ENCODE assay signal across 26 cellular contexts in genomic region chr13:73406454-73406853, GRCh38.
"Had no signal": no experiment of that assay in that cellular context is flagged by ENCODE, and none has a peak within 500 bp of the region (broad histone marks: within the 10 kb centered on the region; RNA-seq: fewer than 3 reads in every experiment).

No MANE protein-coding gene starts in this region.

- H3K36me3 ChIP-seq: gastrocnemius medialis, left lung, prostate gland, right atrium auricular region, suprapubic skin, transverse colon, upper lobe of right lung, uterus had no signal

- DNase-seq: dermis blood vessel endothelial cell; effector memory CD8-positive, alpha-beta T cell; gastrocnemius medialis; head of caudate nucleus; kidney; left lung; mesendoderm; midbrain; naive thymus-derived CD8-positive, alpha-beta T cell; nephron progenitor cell; nucleus accumbens; stimulated activated CD4-positive, alpha-beta T cell treated with anti-CD3 and anti-CD28 coated beads, Interleukin-12 subunit alpha, Interleukin-12 subunit beta, amount 100 ng/mL, for 4 hours; stimulated activated CD4-positive, alpha-beta T cell treated with anti-CD3 and anti-CD28 coated beads, Interleukin-1b, Interleukin-23, amount 100 ng/mL, for 48 hours; stimulated activated CD4-positive, alpha-beta T cell treated with anti-CD3 and anti-CD28 coated beads, Interleukin-4, amount 100 ng/mL, for 1 hour; stimulated activated CD8-positive, alpha-beta memory T cell treated with anti-CD3 and anti-CD28 coated beads, Interleukin-4, amount 100 ng/mL, for 48 hours; stimulated activated naive CD4-positive, alpha-beta T cell; stimulated activated naive CD8-positive, alpha-beta T cell treated with anti-CD3 and anti-CD28 coated beads, Interleukin-15, amount 100 ng/mL, for 72 hours; transverse colon; upper lobe of right lung; uterus had no signal

- ATAC-seq: effector memory CD8-positive, alpha-beta T cell; gastrocnemius medialis; left lung; naive thymus-derived CD8-positive, alpha-beta T cell; sciatic nerve; stimulated activated naive CD8-positive, alpha-beta T cell treated with anti-CD3 and anti-CD28 coated beads, Interleukin-15, amount 100 ng/mL, for 72 hours; upper lobe of right lung had no signal

- H3K4me3 ChIP-seq: coronary artery, gastrocnemius medialis, left lung, prostate gland, right atrium auricular region, smooth muscle cell, suprapubic skin, transverse colon, upper lobe of right lung, uterus had no signal

- H3K27me3 ChIP-seq: gastrocnemius medialis, left lung, right atrium auricular region, suprapubic skin, transverse colon, upper lobe of right lung, uterus had no signal

- H3K27ac ChIP-seq: coronary artery, gastrocnemius medialis, left lung, prostate gland, right atrium auricular region, suprapubic skin, transverse colon, upper lobe of right lung, uterus had no signal

- H3K4me1 ChIP-seq: gastrocnemius medialis, left lung, prostate gland, right atrium auricular region, suprapubic skin, upper lobe of right lung, uterus had no signal

- H3K9me3 ChIP-seq: gastrocnemius medialis, left lung, prostate gland, right atrium auricular region, suprapubic skin, transverse colon, upper lobe of right lung, uterus had no signal
